ENCODE assay signal across 29 cellular contexts in genomic region chr6:5100806-5101205, GRCh38.
"Had no signal": no experiment of that assay in that cellular context is flagged by ENCODE, and none has a peak within 500 bp of the region (broad histone marks: within the 10 kb centered on the region; RNA-seq: fewer than 3 reads in every experiment).

No MANE protein-coding gene starts in this region.

- H3K27ac ChIP-seq: heart left ventricle, left lung, lower lobe of right lung, ovary, prostate gland, sigmoid colon, thoracic aorta, tibial artery, upper lobe of right lung had no signal

- H3K4me3 ChIP-seq: heart left ventricle, left lung, lower lobe of right lung, ovary, prostate gland, sigmoid colon, thoracic aorta, tibial artery, upper lobe of right lung had no signal

- H3K9me3 ChIP-seq: heart left ventricle, left lung, lower lobe of right lung, ovary, prostate gland, sigmoid colon, thoracic aorta, tibial artery, upper lobe of right lung had no signal

- DNase-seq: heart left ventricle; hypothalamus; immature natural killer cell; kidney; left colon; left lung; lower lobe of right lung; mammary epithelial cell; mesenchymal stem cell; naive B cell; natural killer cell; nephron progenitor cell; ovary; retina; right cardiac atrium; sigmoid colon; small intestine; stimulated activated CD4-positive, alpha-beta T cell treated with anti-CD3 and anti-CD28 coated beads, Interleukin-1b, Interleukin-23, amount 100 ng/mL, for 48 hours; stimulated activated CD4-positive, alpha-beta T cell treated with anti-CD3 and anti-CD28 coated beads, Interleukin-2, amount 100 ng/mL, for 48 hours; stimulated activated CD4-positive, alpha-beta T cell treated with anti-CD3 and anti-CD28 coated beads, Interleukin-4, amount 100 ng/mL, for 4 hours; stimulated activated CD8-positive, alpha-beta memory T cell treated with anti-CD3 and anti-CD28 coated beads, Interleukin-4, amount 100 ng/mL, for 48 hours; stimulated activated naive CD4-positive, alpha-beta T cell treated with Interleukin-2 at 50 U/mL for 16 hours; stimulated activated naive CD8-positive, alpha-beta T cell treated with anti-CD3 and anti-CD28 coated beads, Interleukin-15, amount 100 ng/mL, for 72 hours; tibial artery; trophoblast cell; upper lobe of right lung had no signal

- H3K27me3 ChIP-seq: heart left ventricle, left lung, ovary, sigmoid colon, tibial artery, upper lobe of right lung had no signal

- ATAC-seq: heart left ventricle; left colon; left lung; lower lobe of right lung; natural killer cell; right cardiac atrium; stimulated activated memory B cell treated with anti-CD40 and anti-IgM and Interleukin-4, amounts not matched to agents 10 μg/mL and 1 μg/mL and 100 μg/mL, for 72 hours; stimulated activated naive CD8-positive, alpha-beta T cell treated with anti-CD3 and anti-CD28 coated beads, Interleukin-15, amount 100 ng/mL, for 72 hours; upper lobe of right lung had no signal

- H3K36me3 ChIP-seq: heart left ventricle, left lung, lower lobe of right lung, ovary, prostate gland, sigmoid colon, thoracic aorta, tibial artery, upper lobe of right lung had no signal

- H3K4me1 ChIP-seq: left lung, lower lobe of right lung, prostate gland, sigmoid colon, tibial artery, upper lobe of right lung had no signal
